ENCODE assay signal across 22 cellular contexts in the genomic region with DNA sequence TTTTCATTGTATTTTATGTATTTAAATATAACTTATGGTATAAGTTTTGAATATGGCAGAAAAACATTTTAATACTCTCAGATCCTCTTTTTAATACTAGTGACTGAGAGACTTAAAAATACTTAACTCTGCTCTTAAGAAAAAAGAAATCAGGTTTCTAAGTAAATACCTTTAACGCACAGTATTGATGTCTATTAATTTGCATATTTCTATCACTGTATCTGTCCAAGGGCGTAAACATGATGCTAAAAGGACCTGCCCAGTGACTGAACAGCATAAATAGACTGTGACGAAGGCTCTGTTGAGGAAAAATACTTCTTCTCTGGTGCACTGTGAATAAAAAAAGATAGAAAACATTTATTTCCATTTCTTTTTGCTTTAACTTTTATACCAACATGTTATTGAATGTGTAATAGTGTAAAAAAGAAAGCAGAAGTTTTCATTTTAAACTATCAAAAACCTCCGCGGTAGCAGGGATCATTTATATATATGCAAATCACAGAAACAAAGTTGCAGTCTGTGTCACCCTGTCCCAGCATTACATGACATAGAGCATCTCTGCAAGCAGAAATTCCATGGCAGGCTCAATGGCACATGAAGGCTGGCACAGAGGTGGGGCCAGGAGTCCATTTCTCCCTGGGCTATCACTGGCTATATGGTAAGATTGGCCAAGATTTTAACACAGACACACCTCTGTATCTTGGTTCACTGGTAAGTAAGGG.
DNase-seq lines count a peak whose midpoint lies in the region; ATAC-seq, FAIRE-seq and TF ChIP-seq lines count a peak whose summit lies in the region.
"Had no signal": no experiment of that assay in that cellular context is flagged by ENCODE, and none has a peak within 500 bp of the region (broad histone marks: within the 10 kb centered on the region; RNA-seq: fewer than 3 reads in every experiment).

No MANE protein-coding gene starts in this region.

- H3K4me1 ChIP-seq in right lobe of liver, result no peaks in the 10 kb centered on the region
- H3K4me1 ChIP-seq in effector memory CD4-positive, alpha-beta T cell (ENCODE audit: control insufficient read depth, insufficient read depth, low read length, poor library complexity, severe bottlenecking), result no peaks in the 10 kb centered on the region
- H3K4me1 ChIP-seq: SJCRH30 had no signal

- ATAC-seq in GM18867 (IDR thresholded peaks at IDR 0.05; ENCODE audit: unreplicated experiment) (peak; percentile 48), HG02759 (IDR thresholded peaks at IDR 0.05; ENCODE audit: unreplicated experiment) (peak; percentile 47), right lobe of liver (no peak), GM19023 (IDR thresholded peaks at IDR 0.05; ENCODE audit: unreplicated experiment) (no peak)
- ATAC-seq: GM12878, GM23338, T-helper 17 cell had no signal

- no peaks in the 10 kb centered on the region for H3K27me3 ChIP-seq in right lobe of liver
- no peaks in the 10 kb centered on the region for H3K27me3 ChIP-seq in effector memory CD4-positive, alpha-beta T cell (replicated peaks; ENCODE audit: control insufficient read depth, insufficient read depth, low read length, poor library complexity, severe bottlenecking)
- H3K27me3 ChIP-seq: SJCRH30 had no signal

- H3K36me3 ChIP-seq in right lobe of liver, result peaks cover 0 to 59% (median under 1%) of the 10 kb centered on the region in 4 donors
- H3K36me3 ChIP-seq in effector memory CD4-positive, alpha-beta T cell (ENCODE audit: control insufficient read depth, insufficient read depth, low read length), result peaks cover 50% of the 10 kb centered on the region

- H3K4me3 ChIP-seq in right lobe of liver, result no peak overlapping the region
- H3K4me3 ChIP-seq in effector memory CD4-positive, alpha-beta T cell (ENCODE audit: insufficient read depth, low read depth, low read length, poor library complexity, severe bottlenecking), result no peak overlapping the region
- H3K4me3 ChIP-seq: GM12878, GM23338, SJCRH30 had no signal

- TF ChIP-seq POLR2A in right lobe of liver (IDR thresholded peaks at IDR 0.05), result no peak

- H3K9me3 ChIP-seq in right lobe of liver, result no peaks in the 10 kb centered on the region
- H3K9me3 ChIP-seq in effector memory CD4-positive, alpha-beta T cell (ENCODE audit: control insufficient read depth, low read length), result no peaks in the 10 kb centered on the region
- H3K9me3 ChIP-seq: SJCRH30 had no signal

- FAIRE-seq in frontal cortex (lab: Jason Lieb, UNC), result peak; percentile 70
- FAIRE-seq: D721Med, GM12878 had no signal

- no peak overlapping the region for H3K27ac ChIP-seq in right lobe of liver
- no peak overlapping the region for H3K27ac ChIP-seq in effector memory CD4-positive, alpha-beta T cell (ENCODE audit: insufficient read depth, low read length, poor library complexity, severe bottlenecking)
- H3K27ac ChIP-seq: SJCRH30 had no signal

- no peak for TF ChIP-seq CTCF in right lobe of liver (IDR thresholded peaks at IDR 0.05)

- DNase-seq in frontal cortex (ENCODE audit: low spot score in 2 of 2), result no peak
- DNase-seq in right lobe of liver, result no peak
- DNase-seq in activated T-cell treated with anti-CD3 and anti-CD28 coated beads, Interleukin-2, amount 50 U/mL, for 1 hour, result no peak
- DNase-seq in effector memory CD4-positive, alpha-beta T cell, result no peak
- DNase-seq: CD4-positive, alpha-beta T cell; DMS79 treated with DMSO at 0.1 percent for 48 hours; Kasumi-1; MM.1S; NCI-H1105; NCI-H1694; NCI-H2227 treated with DMSO at 0.1 percent for 48 hours; NCI-H524 treated with DMSO at 0.1 percent for 48 hours; OCI-M1; RPMI8226; SJCRH30; T-helper 17 cell had no signal

- intact Hi-C loops in right lobe of liver (cut with DNase I), result no loop called here

- 87% methylated on average over 5 of the region's 5 CpGs for WGBS in right lobe of liver (ENCODE audit: insufficient coverage, low coverage, low lambda C conversion rate, missing lambda C conversion rate)

Comparison
In these comparisons a context has a peak if more than half of its experiments do, and no peak if none do; other contexts are left out.
1. ATAC-seq: peak in GM18867 (single experiment) and HG02759 (single experiment); none in right lobe of liver (0 of 4) and GM19023 (single experiment).